25 cellular contexts compared by ENCODE assay signal in genomic region chr18:74644713-74645112, GRCh38.
"Had no signal": no experiment of that assay in that cellular context is flagged by ENCODE, and none has a peak within 500 bp of the region (broad histone marks: within the 10 kb centered on the region; RNA-seq: fewer than 3 reads in every experiment).

No MANE protein-coding gene starts in this region.

- DNase-seq: activated CD4-positive, alpha-beta memory T cell treated with anti-CD3 and anti-CD28 coated beads for 36 hours; activated CD4-positive, alpha-beta T cell treated with anti-CD3 and anti-CD28 coated beads for 48 hours; activated CD4-positive, CD25-positive, alpha-beta regulatory T cell treated with anti-CD3 and anti-CD28 coated beads, Interleukin-2, amount 50 U/mL, for 72 hours; activated CD8-positive, alpha-beta memory T cell treated with anti-CD3 and anti-CD28 coated beads for 24 hours; activated gamma-delta T cell treated with Interleukin-2 at 50 U/mL for 16 hours; activated naive CD4-positive, alpha-beta T cell treated with anti-CD3 and anti-CD28 coated beads, Interleukin-2, amount 10 ng/mL, durations not matched to agents 7 days and 5 days; activated T-cell treated with anti-CD3 and anti-CD28 coated beads, Interleukin-2, amount 50 U/mL, for 48 hours; adrenal gland; anterior cingulate cortex; caudate nucleus; KG1; MM.1S; NCI-H1105; NCI-H1436; NCI-H1694 treated with DMSO at 0.1 percent for 48 hours; NCI-H2029 treated with DMSO at 0.1 percent for 48 hours; NCI-H345; NCI-H510A; NCI-H526 treated with DMSO at 0.1 percent for 48 hours; NCI-H82; SIG-M5; SW 1271 had no signal

- H3K27ac Mint-ChIP-seq: activated CD4-positive, alpha-beta memory T cell treated with anti-CD3 and anti-CD28 coated beads for 36 hours; activated T-helper 2 cell treated with anti-CD3 and anti-CD28 coated beads, Interferon-gamma antibody, Interleukin-2, Interleukin-4, amounts not matched to agents 10 μg/mL and 5 μg/mL and 100 μg/mL, durations not matched to agents 14 hours and 24 hours and 36 hours; IgD-negative memory B cell; WTC11 had no signal

- H3K9me3 ChIP-seq: adrenal gland had no signal

- H3K9me3 Mint-ChIP-seq: activated CD4-positive, alpha-beta memory T cell treated with anti-CD3 and anti-CD28 coated beads for 36 hours; activated naive CD4-positive, alpha-beta T cell treated with anti-CD3 and anti-CD28 coated beads, Interleukin-2, amount 10 ng/mL, durations not matched to agents 7 days and 5 days; activated T-helper 2 cell treated with anti-CD3 and anti-CD28 coated beads, Interferon-gamma antibody, Interleukin-2, Interleukin-4, amounts not matched to agents 10 μg/mL and 5 μg/mL and 100 μg/mL, durations not matched to agents 14 hours and 24 hours and 36 hours; IgD-negative memory B cell; WTC11 had no signal

- H3K27me3 Mint-ChIP-seq: activated CD4-positive, alpha-beta memory T cell treated with anti-CD3 and anti-CD28 coated beads for 36 hours; activated naive CD4-positive, alpha-beta T cell treated with anti-CD3 and anti-CD28 coated beads, Interleukin-2, amount 10 ng/mL, durations not matched to agents 7 days and 5 days; IgD-negative memory B cell had no signal

- H3K36me3 Mint-ChIP-seq: WTC11 had no signal

- H3K4me3 Mint-ChIP-seq: activated CD4-positive, alpha-beta memory T cell treated with anti-CD3 and anti-CD28 coated beads for 36 hours; IgD-negative memory B cell; WTC11 had no signal

- H3K4me3 ChIP-seq: adrenal gland had no signal

- H3K27ac ChIP-seq: adrenal gland had no signal

- H3K4me1 ChIP-seq: adrenal gland had no signal

- H3K27me3 ChIP-seq: adrenal gland had no signal
